ENCODE assay signal across 27 cellular contexts in genomic region chr5:125882061-125882460, GRCh38.
"Had no signal": no experiment of that assay in that cellular context is flagged by ENCODE, and none has a peak within 500 bp of the region (broad histone marks: within the 10 kb centered on the region; RNA-seq: fewer than 3 reads in every experiment).

No MANE protein-coding gene starts in this region.

- H3K9me3 ChIP-seq: gastroesophageal sphincter, heart left ventricle, left lung, prostate gland, right atrium auricular region, suprapubic skin, transverse colon, upper lobe of right lung, uterus had no signal

- DNase-seq: dermis blood vessel endothelial cell; effector memory CD4-positive, alpha-beta T cell; foreskin fibroblast; heart left ventricle; left cardiac atrium; left lung; naive thymus-derived CD8-positive, alpha-beta T cell; nephron progenitor cell; nucleus accumbens; stimulated activated CD4-positive, alpha-beta T cell treated with anti-CD3 and anti-CD28 coated beads, Interleukin-12 subunit alpha, Interleukin-12 subunit beta, amount 100 ng/mL, for 4 hours; stimulated activated CD4-positive, alpha-beta T cell treated with anti-CD3 and anti-CD28 coated beads, Interleukin-1b, Interleukin-23, amount 100 ng/mL, for 48 hours; stimulated activated CD4-positive, alpha-beta T cell treated with anti-CD3 and anti-CD28 coated beads, Interleukin-4, amount 100 ng/mL, for 1 hour; stimulated activated CD8-positive, alpha-beta memory T cell treated with anti-CD3 and anti-CD28 coated beads, Interleukin-4, amount 100 ng/mL, for 48 hours; stimulated activated naive CD4-positive, alpha-beta T cell; stimulated activated naive CD8-positive, alpha-beta T cell treated with anti-CD3 and anti-CD28 coated beads, Interleukin-15, amount 100 ng/mL, for 72 hours; transverse colon; upper lobe of right lung; uterus had no signal

- H3K4me1 ChIP-seq: gastroesophageal sphincter, heart left ventricle, left lung, prostate gland, right atrium auricular region, suprapubic skin, transverse colon, upper lobe of right lung, uterus had no signal

- H3K27me3 ChIP-seq: gastroesophageal sphincter, heart left ventricle, hepatocyte, left lung, right atrium auricular region, suprapubic skin, transverse colon, upper lobe of right lung, uterus had no signal

- H3K36me3 ChIP-seq: gastroesophageal sphincter, heart left ventricle, left lung, prostate gland, right atrium auricular region, suprapubic skin, transverse colon, upper lobe of right lung, uterus had no signal

- ATAC-seq: esophagus mucosa; gastroesophageal sphincter; heart left ventricle; left cardiac atrium; left lung; naive thymus-derived CD8-positive, alpha-beta T cell; sciatic nerve; stimulated activated naive CD8-positive, alpha-beta T cell treated with anti-CD3 and anti-CD28 coated beads, Interleukin-15, amount 100 ng/mL, for 72 hours; upper lobe of right lung had no signal

- H3K27ac ChIP-seq: coronary artery, gastroesophageal sphincter, heart left ventricle, hepatocyte, left lung, prostate gland, right atrium auricular region, suprapubic skin, transverse colon, upper lobe of right lung, uterus had no signal

- H3K4me3 ChIP-seq: coronary artery, gastroesophageal sphincter, heart left ventricle, hepatocyte, left lung, prostate gland, right atrium auricular region, smooth muscle cell, suprapubic skin, transverse colon, upper lobe of right lung, uterus had no signal
